In genomic region chr1:154207262-154207661, GRCh38 we compare ENCODE assay signal across 29 cellular contexts. TPM values are rescaled to one million over a fixed set of nuclear protein-coding genes. Genes with fewer than 3 reads are reported as not detected.
DNase-seq lines count a peak whose midpoint lies in the region; ATAC-seq and TF ChIP-seq lines count a peak whose summit lies in the region.
"Had no signal": no experiment of that assay in that cellular context is flagged by ENCODE, and none has a peak within 500 bp of the region (broad histone marks: within the 10 kb centered on the region; RNA-seq: fewer than 3 reads in every experiment).

No MANE protein-coding gene starts in this region.

- H3F3A ChIP-seq in neural cell (ENCODE audit: insufficient read depth, low read length, poor library complexity, severe bottlenecking), result no peaks in the 10 kb centered on the region

- peaks cover 28% of the 10 kb centered on the region for H3K4me1 Mint-ChIP-seq in activated CD4-positive, alpha-beta T cell treated with anti-CD3 and anti-CD28 coated beads, Interleukin-2, amount 10 ng/mL, durations not matched to agents 24 days and 14 days
- peaks cover 3 to 8% (median 5%) of the 10 kb centered on the region in 4 donors for H3K4me1 Mint-ChIP-seq in CD4-positive, alpha-beta memory T cell
- H3K4me1 Mint-ChIP-seq in activated naive CD8-positive, alpha-beta T cell treated with anti-CD3 and anti-CD28 coated beads, Interleukin-2, amount 50 U/mL, for 24 hours, result peaks cover 40% of the 10 kb centered on the region

- no peak for ATAC-seq in activated naive CD8-positive, alpha-beta T cell treated with anti-CD3 and anti-CD28 coated beads, Interleukin-2, amount 50 U/mL, for 24 hours
- no peak for ATAC-seq in GM21381 (IDR thresholded peaks at IDR 0.05; ENCODE audit: unreplicated experiment)
- ATAC-seq in HG02678 (IDR thresholded peaks at IDR 0.05; ENCODE audit: unreplicated experiment), result no peak
- ATAC-seq in GM21723 (IDR thresholded peaks at IDR 0.05; ENCODE audit: unreplicated experiment), result no peak
- ATAC-seq: A549 had no signal

- no peaks in the 10 kb centered on the region for H3K27me3 Mint-ChIP-seq in activated CD4-positive, alpha-beta T cell treated with anti-CD3 and anti-CD28 coated beads, Interleukin-2, amount 10 ng/mL, durations not matched to agents 24 days and 14 days
- no peaks in the 10 kb centered on the region for H3K27me3 Mint-ChIP-seq in CD4-positive, alpha-beta memory T cell
- no peaks in the 10 kb centered on the region for H3K27me3 Mint-ChIP-seq in activated naive CD8-positive, alpha-beta T cell treated with anti-CD3 and anti-CD28 coated beads, Interleukin-2, amount 50 U/mL, for 24 hours
- H3K27me3 Mint-ChIP-seq: activated naive CD8-positive, alpha-beta T cell treated with anti-CD3 and anti-CD28 coated beads, Interleukin-2, amount 10 ng/mL, durations not matched to agents 7 days and 5 days had no signal

- peaks cover 49% of the 10 kb centered on the region for H3K36me3 ChIP-seq in CD4-positive, alpha-beta memory T cell (ENCODE audit: insufficient read depth, low read length)
- H3K36me3 ChIP-seq in neural cell (ENCODE audit: insufficient read depth, low read length), result peaks cover 7% of the 10 kb centered on the region

- H3K4me3 Mint-ChIP-seq in activated CD4-positive, alpha-beta T cell treated with anti-CD3 and anti-CD28 coated beads, Interleukin-2, amount 10 ng/mL, durations not matched to agents 24 days and 14 days, result no peak overlapping the region
- no peak overlapping the region for H3K4me3 Mint-ChIP-seq in CD4-positive, alpha-beta memory T cell
- no peak overlapping the region for H3K4me3 Mint-ChIP-seq in activated naive CD8-positive, alpha-beta T cell treated with anti-CD3 and anti-CD28 coated beads, Interleukin-2, amount 50 U/mL, for 24 hours
- H3K4me3 Mint-ChIP-seq: activated naive CD8-positive, alpha-beta T cell treated with anti-CD3 and anti-CD28 coated beads, Interleukin-2, amount 10 ng/mL, durations not matched to agents 7 days and 5 days had no signal

- H3K27ac ChIP-seq in CD4-positive, alpha-beta memory T cell (ENCODE audit: low read depth, low read length), result no peak overlapping the region
- H3K27ac ChIP-seq in neural cell (ENCODE audit: low read length), result peak overlapping the region; percentile 66
- H3K27ac ChIP-seq: A549, esophagus muscularis mucosa, SJCRH30 had no signal

- TF ChIP-seq CTCF in neural cell (IDR thresholded peaks at IDR 0.05; ENCODE audit: poor library complexity, severe bottlenecking), result no peak

- H2AFZ ChIP-seq in neural cell (ENCODE audit: low read depth, low read length), result no peak overlapping the region

- H3K9me3 ChIP-seq in CD4-positive, alpha-beta memory T cell (ENCODE audit: control insufficient read depth in 1 of 2, low read length in 2 of 2), result no peaks in the 10 kb centered on the region
- no peaks in the 10 kb centered on the region for H3K9me3 ChIP-seq in neural cell (ENCODE audit: low read length)
- H3K9me3 ChIP-seq: A549, BE2C, Caco-2, esophagus muscularis mucosa, SJCRH30 had no signal

- no peaks in the 10 kb centered on the region for H3K9me3 Mint-ChIP-seq in activated CD4-positive, alpha-beta T cell treated with anti-CD3 and anti-CD28 coated beads, Interleukin-2, amount 10 ng/mL, durations not matched to agents 24 days and 14 days
- H3K9me3 Mint-ChIP-seq in CD4-positive, alpha-beta memory T cell, result no peaks in the 10 kb centered on the region
- H3K9me3 Mint-ChIP-seq in activated naive CD8-positive, alpha-beta T cell treated with anti-CD3 and anti-CD28 coated beads, Interleukin-2, amount 50 U/mL, for 24 hours, result no peaks in the 10 kb centered on the region
- H3K9me3 Mint-ChIP-seq: activated naive CD8-positive, alpha-beta T cell treated with anti-CD3 and anti-CD28 coated beads, Interleukin-2, amount 10 ng/mL, durations not matched to agents 7 days and 5 days had no signal

- intact Hi-C loops in activated CD4-positive, alpha-beta T cell treated with anti-CD3 and anti-CD28 coated beads, Interleukin-2, amount 10 ng/mL, durations not matched to agents 24 days and 14 days (cut with micrococcal nuclease), result loop anchor here (2.0 kb wide), 1 partner anchor 20 kb away; no protein-coding TSS in a partner anchor
- intact Hi-C loops in CD4-positive, alpha-beta memory T cell (cut with micrococcal nuclease), result no loop called here

- H3K79me2 ChIP-seq in neural cell (replicated peaks; ENCODE audit: insufficient read depth, low read length), result no peaks in the 10 kb centered on the region

- H3K4me2 ChIP-seq in neural cell (ENCODE audit: low read length), result no peak overlapping the region
- H3K4me2 ChIP-seq: A549 had no signal

- H3K27me3 ChIP-seq in CD4-positive, alpha-beta memory T cell (ENCODE audit: insufficient read depth, low read length), result no peaks in the 10 kb centered on the region
- no peaks in the 10 kb centered on the region for H3K27me3 ChIP-seq in neural cell (ENCODE audit: insufficient read depth, low read depth, low read length)
- H3K27me3 ChIP-seq: BE2C, esophagus muscularis mucosa, SJCRH30 had no signal

- H4K20me1 ChIP-seq in neural cell (ENCODE audit: insufficient read depth), result no peaks in the 10 kb centered on the region

- no peak overlapping the region for H3K9ac ChIP-seq in neural cell (ENCODE audit: low read length)

- H3K27ac Mint-ChIP-seq in activated CD4-positive, alpha-beta T cell treated with anti-CD3 and anti-CD28 coated beads, Interleukin-2, amount 10 ng/mL, durations not matched to agents 24 days and 14 days, result peak overlapping the region; percentile 59
- H3K27ac Mint-ChIP-seq in CD4-positive, alpha-beta memory T cell, result peak overlapping the region in 5 of 7 donors; percentile 11 to 82 (median 66)
- H3K27ac Mint-ChIP-seq in activated naive CD8-positive, alpha-beta T cell treated with anti-CD3 and anti-CD28 coated beads, Interleukin-2, amount 50 U/mL, for 24 hours, result peak overlapping the region; percentile 81
- H3K27ac Mint-ChIP-seq: activated naive CD8-positive, alpha-beta T cell treated with anti-CD3 and anti-CD28 coated beads, Interleukin-2, amount 10 ng/mL, durations not matched to agents 7 days and 5 days had no signal

- no peak for DNase-seq in activated CD4-positive, alpha-beta T cell treated with anti-CD3 and anti-CD28 coated beads, Interleukin-2, amount 10 ng/mL, durations not matched to agents 24 days and 14 days
- DNase-seq in activated CD4-positive, alpha-beta T cell treated with anti-CD3 and anti-CD28 coated beads, Interleukin-2, amount 50 U/mL, for 4 hours, result no peak
- DNase-seq in CD4-positive, alpha-beta memory T cell, result no peak
- DNase-seq in activated naive CD8-positive, alpha-beta T cell treated with anti-CD3 and anti-CD28 coated beads, Interleukin-2, amount 50 U/mL, for 24 hours, result no peak
- DNase-seq: activated naive CD8-positive, alpha-beta T cell treated with anti-CD3 and anti-CD28 coated beads, Interleukin-2, amount 10 ng/mL, durations not matched to agents 7 days and 5 days; BE2C; Caco-2; effector memory CD4-positive, alpha-beta T cell; hypothalamus; IMR-90; NCI-H2081; NCI-H446; nucleus accumbens; retina; SJCRH30; stimulated activated CD4-positive, alpha-beta T cell treated with anti-CD3 and anti-CD28 coated beads, Interleukin-4, amount 100 ng/mL, for 24 hours; T-helper 1 cell had no signal

- no peak for TF ChIP-seq EP300 in neural cell (conservative IDR thresholded peaks at IDR 0.05; ENCODE audit: poor library complexity, severe bottlenecking)

- CTCF ChIA-PET in CD4-positive, alpha-beta memory T cell (lab: Charles Lee; ENCODE audit: partially characterized antibody), result interaction anchor here (1.0 kb wide), 1 partner anchor 8 kb away, joined by 4 read pairs; no protein-coding TSS in a partner anchor

- no peaks in the 10 kb centered on the region for H3K4me1 ChIP-seq in CD4-positive, alpha-beta memory T cell (ENCODE audit: insufficient read depth, low read length)
- H3K4me1 ChIP-seq: A549, BE2C, Caco-2, esophagus muscularis mucosa, SJCRH30 had no signal

- no peak for TF ChIP-seq RAD21 in neural cell (conservative IDR thresholded peaks at IDR 0.05)

- peaks cover 52% of the 10 kb centered on the region for H3K36me3 Mint-ChIP-seq in activated CD4-positive, alpha-beta T cell treated with anti-CD3 and anti-CD28 coated beads, Interleukin-2, amount 10 ng/mL, durations not matched to agents 24 days and 14 days (ENCODE audit: low read depth)
- peaks cover 35 to 49% of the 10 kb centered on the region in 2 donors for H3K36me3 Mint-ChIP-seq in CD4-positive, alpha-beta memory T cell
- peaks cover 50% of the 10 kb centered on the region for H3K36me3 Mint-ChIP-seq in activated naive CD8-positive, alpha-beta T cell treated with anti-CD3 and anti-CD28 coated beads, Interleukin-2, amount 50 U/mL, for 24 hours (ENCODE audit: low read depth)

- POLR2A ChIA-PET in CD4-positive, alpha-beta memory T cell (lab: Charles Lee; ENCODE audit: partially characterized antibody), result interaction anchor here (0.5 to 1.2 kb wide), 4 partner anchors 9 to 128 kb away, joined by 3 to 4 read pairs (median 3); a partner anchor contains a TSS

- no peak overlapping the region for H3K4me3 ChIP-seq in CD4-positive, alpha-beta memory T cell (ENCODE audit: low read length in 2 of 2)
- no peak overlapping the region for H3K4me3 ChIP-seq in neural cell (ENCODE audit: low read length)
- H3K4me3 ChIP-seq: A549, esophagus muscularis mucosa, SJCRH30 had no signal

- H3K9me2 ChIP-seq in neural cell (ENCODE audit: insufficient read depth, low read length), result no peaks in the 10 kb centered on the region

RNA-seq across cellular contexts. Expression of gene CFAP141, which starts 1.1 kb away (rescaled TPM):
- total RNA-seq in activated CD4-positive, alpha-beta T cell treated with anti-CD3 and anti-CD28 coated beads, Interleukin-2, amount 10 ng/mL, durations not matched to agents 24 days and 14 days, result not detected in 2 replicates
- total RNA-seq in CD4-positive, alpha-beta memory T cell, result not detected
- polyA plus RNA-seq in CD4-positive, alpha-beta memory T cell, result not detected
- not detected in 2 replicates for polyA plus RNA-seq in neural cell
- not detected in 2 replicates for polyA minus RNA-seq in neural cell
- total RNA-seq: activated naive CD8-positive, alpha-beta T cell treated with anti-CD3 and anti-CD28 coated beads, Interleukin-2, amount 10 ng/mL, durations not matched to agents 7 days and 5 days; Caco-2; cerebellum; Daoy; esophagus muscularis mucosa; frontal cortex; H1; IMR-90; liver; SJCRH30; urinary bladder had no signal
- polyA plus RNA-seq: A549, H1, IMR-90, liver, urinary bladder had no signal

RNA-seq across cellular contexts. Expression of gene UBAP2L, which starts 13.5 kb away (rescaled TPM):
- total RNA-seq in activated CD4-positive, alpha-beta T cell treated with anti-CD3 and anti-CD28 coated beads, Interleukin-2, amount 10 ng/mL, durations not matched to agents 24 days and 14 days, result 277 and 281 TPM in 2 replicates
- 100 to 1,000 TPM; 180 to 189 TPM for total RNA-seq in CD4-positive, alpha-beta memory T cell
- 10 to 100 TPM; 33.5 to 74.5 TPM for polyA plus RNA-seq in CD4-positive, alpha-beta memory T cell
- 41.4 and 44.7 TPM in 2 replicates for polyA plus RNA-seq in neural cell
- 102 and 119 TPM in 2 replicates for polyA minus RNA-seq in neural cell

RNA-seq across cellular contexts. Expression of gene TPM3, which starts 15.4 kb away (rescaled TPM):
- 633 and 635 TPM in 2 replicates for total RNA-seq in activated CD4-positive, alpha-beta T cell treated with anti-CD3 and anti-CD28 coated beads, Interleukin-2, amount 10 ng/mL, durations not matched to agents 24 days and 14 days
- 100 to 1,000 TPM; 311 to 312 TPM for total RNA-seq in CD4-positive, alpha-beta memory T cell
- 1,000 to 10,000 TPM in 1 of 2 donors, 100 to 1,000 TPM in 1; 860 to 1,209 TPM for polyA plus RNA-seq in CD4-positive, alpha-beta memory T cell
- 339 and 356 TPM in 2 replicates for polyA plus RNA-seq in neural cell
- polyA minus RNA-seq in neural cell, result 205 and 256 TPM in 2 replicates

RNA-seq across cellular contexts. Expression of gene NUP210L, which starts 52.4 kb away (rescaled TPM):
- total RNA-seq in activated CD4-positive, alpha-beta T cell treated with anti-CD3 and anti-CD28 coated beads, Interleukin-2, amount 10 ng/mL, durations not matched to agents 24 days and 14 days, result 0.02 TPM in 1 of 2 replicates, not detected in the other
- total RNA-seq in CD4-positive, alpha-beta memory T cell, result under 1 TPM; 0.19 to 0.23 TPM
- under 1 TPM in 1 of 2 donors, not detected in 1; 0.14 TPM for polyA plus RNA-seq in CD4-positive, alpha-beta memory T cell
- 0.09 TPM in 1 of 2 replicates, not detected in the other for polyA plus RNA-seq in neural cell
- 0.23 and 0.24 TPM in 2 replicates for polyA minus RNA-seq in neural cell
- total RNA-seq: cerebellum, Daoy, esophagus muscularis mucosa, H1 had no signal
- polyA plus RNA-seq: A549, H1, liver had no signal
